In the genomic region with DNA sequence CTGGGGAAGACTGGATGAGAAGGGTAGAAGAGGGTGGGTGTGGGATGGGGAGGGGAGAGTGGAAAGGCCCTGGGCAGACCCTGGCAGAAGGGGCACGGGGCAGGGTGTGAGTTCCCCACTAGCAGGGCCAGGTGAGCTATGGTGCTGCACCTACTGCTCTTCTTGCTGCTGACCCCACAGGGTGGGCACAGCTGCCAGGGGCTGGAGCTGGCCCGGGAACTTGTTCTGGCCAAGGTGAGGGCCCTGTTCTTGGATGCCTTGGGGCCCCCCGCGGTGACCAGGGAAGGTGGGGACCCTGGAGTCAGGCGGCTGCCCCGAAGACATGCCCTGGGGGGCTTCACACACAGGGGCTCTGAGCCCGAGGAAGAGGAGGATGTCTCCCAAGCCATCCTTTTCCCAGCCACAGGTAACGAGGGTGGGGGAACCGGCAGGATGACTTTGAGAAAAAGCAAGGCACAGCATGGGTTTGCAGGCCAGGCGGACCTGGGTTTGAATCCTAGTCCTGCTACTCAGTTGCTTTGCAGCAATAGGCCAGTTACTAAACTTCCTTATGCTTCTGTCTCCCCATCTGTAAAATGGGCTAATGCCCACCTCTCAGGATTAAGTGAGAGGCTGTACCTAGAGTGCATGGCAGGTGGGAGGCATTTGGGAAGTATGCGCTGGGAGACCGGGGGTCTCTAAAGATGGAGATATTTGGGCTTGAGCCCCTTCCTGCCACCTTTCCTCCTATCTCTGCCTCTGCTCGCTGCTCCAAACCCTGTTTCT, we compare ENCODE assay signal across 10 cellular contexts. TPM values are rescaled to one million over a fixed set of nuclear protein-coding genes. Genes with fewer than 3 reads are reported as not detected.
A peak's percentile ranks its signal among the peaks of the same experiment; 100 is the strongest.
DNase-seq lines count a peak whose midpoint lies in the region; ATAC-seq and TF ChIP-seq lines count a peak whose summit lies in the region.
"Had no signal": no experiment of that assay in that cellular context is flagged by ENCODE, and none has a peak within 500 bp of the region (broad histone marks: within the 10 kb centered on the region; RNA-seq: fewer than 3 reads in every experiment).

TSS of gene INHA (plus strand) at position 74 of the 765 bp plus-strand sequence. CDS start at position 139, 65 bp downstream.

- H3K27me3 ChIP-seq in breast epithelium, result no peaks in the 10 kb centered on the region
- H3K27me3 ChIP-seq in right lobe of liver, result no peaks in the 10 kb centered on the region
- H3K27me3 ChIP-seq in stomach smooth muscle (ENCODE audit: control insufficient read depth in 1 of 2, insufficient read depth in 2 of 2, low read length in 2 of 2), result peaks cover 14 to 18% of the 10 kb centered on the region in 2 donors

- H3K36me3 ChIP-seq in breast epithelium (no peaks in the 10 kb centered on the region), right lobe of liver (no peaks in the 10 kb centered on the region), stomach smooth muscle (ENCODE audit: control insufficient read depth in 2 of 2, insufficient read depth in 2 of 2, low read length in 2 of 2) (peaks cover 0 to 1% of the 10 kb centered on the region in 2 donors)

- 86% methylated on average over 10 of the region's 13 CpGs for WGBS in right lobe of liver (ENCODE audit: insufficient coverage, low coverage, low lambda C conversion rate, missing lambda C conversion rate)

- TF ChIP-seq CTCF in HFFc6 (IDR thresholded peaks at IDR 0.05) (no peak), breast epithelium (IDR thresholded peaks at IDR 0.05) (no peak), right lobe of liver (IDR thresholded peaks at IDR 0.05) (no peak)

- peak within 1 kb of the TSS; percentile 77 to 93 for H3K27ac ChIP-seq in breast epithelium
- peak within 1 kb of the TSS; percentile 51 to 57 (median 52) for H3K27ac ChIP-seq in right lobe of liver
- H3K27ac ChIP-seq in stomach smooth muscle (ENCODE audit: low read length), result peak within 1 kb of the TSS; percentile 66

- no peaks in the 10 kb centered on the region for H3K4me1 ChIP-seq in breast epithelium
- peaks cover 0 to 5% (median 1%) of the 10 kb centered on the region in 4 donors for H3K4me1 ChIP-seq in right lobe of liver
- H3K4me1 ChIP-seq in stomach smooth muscle (ENCODE audit: control insufficient read depth, insufficient read depth, low read length), result peaks cover 16% of the 10 kb centered on the region

- no peaks in the 10 kb centered on the region for H3K9me3 Mint-ChIP-seq in HFFc6

- peak within 1 kb of the TSS; percentile 53 for H3K27ac Mint-ChIP-seq in HFFc6

- H3K36me3 Mint-ChIP-seq in HFFc6 (ENCODE audit: low read depth), result peaks cover 9% of the 10 kb centered on the region

- H3K4me3 ChIP-seq in breast epithelium (peak within 1 kb of the TSS; percentile 67 to 99 (median 76)), right lobe of liver (peak within 1 kb of the TSS; percentile 60 to 76 (median 60)), stomach smooth muscle (ENCODE audit: low read length in 2 of 2) (peak within 1 kb of the TSS; percentile 40 to 78)

- no peak for TF ChIP-seq POLR2A in breast epithelium (IDR thresholded peaks at IDR 0.05)
- TF ChIP-seq POLR2A in right lobe of liver (IDR thresholded peaks at IDR 0.05), result no peak

- DNase-seq in HFFc6 (no peak), breast epithelium (ENCODE audit: low spot score in 2 of 2) (no peak), right lobe of liver (no peak), T-helper 1 cell (no peak), C1 segment of cervical spinal cord (lab: John Stamatoyannopoulos, UW) (no peak), iPS-NIHi11 (ENCODE audit: low spot score) (no peak)
- DNase-seq: NCI-H774 had no signal

- no peak for ATAC-seq in right lobe of liver
- ATAC-seq in GM18861 (IDR thresholded peaks at IDR 0.05; ENCODE audit: unreplicated experiment), result no peak

- no peaks in the 10 kb centered on the region for H3K9me3 ChIP-seq in breast epithelium
- no peaks in the 10 kb centered on the region for H3K9me3 ChIP-seq in right lobe of liver
- no peaks in the 10 kb centered on the region for H3K9me3 ChIP-seq in stomach smooth muscle (ENCODE audit: control insufficient read depth in 2 of 2, low read length in 2 of 2)

- H3K4me3 Mint-ChIP-seq in HFFc6, result peak within 1 kb of the TSS; percentile 70

- H3K27me3 Mint-ChIP-seq in HFFc6 (ENCODE audit: insufficient read depth), result peaks cover 20% of the 10 kb centered on the region

- intact Hi-C loops in breast epithelium (cut with DNase I; ENCODE audit: low total_unique reads) (no loop called here), right lobe of liver (cut with DNase I) (no loop called here)

- H3K9ac ChIP-seq in stomach smooth muscle (ENCODE audit: low read length in 2 of 2), result peak within 1 kb of the TSS; percentile 60 to 64

- peaks cover 26% of the 10 kb centered on the region for H3K4me1 Mint-ChIP-seq in HFFc6 (ENCODE audit: low read depth)

RNA-seq across cellular contexts. Expression of gene INHA, which starts in this region (rescaled TPM):
- under 1 TPM in 5 of 6 experiments, not detected in 1; 0.14 to 0.45 (median 0.25) TPM for total RNA-seq in HFFc6 (2021; fragmentation: NEBNext Ultra II Directional; extraction: Animal tissue kit (Norgen Biotek cat#: 25700))
- total RNA-seq in breast epithelium (under 1 TPM in 2 of 3 donors, not detected in 1; 0.64 to 0.73 TPM), right lobe of liver (not detected)
- total RNA-seq: lung microvascular endothelial cell had no signal
